ENCODE assay signal across 13 cellular contexts in the genomic region with DNA sequence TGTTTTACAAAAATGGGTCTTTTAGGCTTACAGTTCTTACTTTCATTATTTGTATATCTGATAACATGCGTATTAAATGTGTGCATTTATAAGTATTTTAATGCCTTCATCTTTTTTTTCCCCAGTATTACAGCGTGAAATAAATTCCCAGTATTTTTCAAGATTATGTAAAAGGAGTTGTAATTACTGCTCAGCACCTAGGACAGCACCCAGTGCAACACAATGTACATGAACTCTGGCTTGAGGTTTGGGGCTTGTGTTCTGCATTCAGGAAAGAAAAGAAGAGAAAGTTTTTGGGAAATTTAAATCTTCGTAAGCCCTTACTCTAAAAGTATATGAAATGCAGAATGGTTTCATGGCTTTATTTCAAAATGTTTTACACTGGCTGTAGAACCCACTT. TPM values are rescaled to one million over a fixed set of nuclear protein-coding genes. Genes with fewer than 3 reads are reported as not detected.
DNase-seq lines count a peak whose midpoint lies in the region; ATAC-seq, FAIRE-seq and TF ChIP-seq lines count a peak whose summit lies in the region.
"Had no signal": no experiment of that assay in that cellular context is flagged by ENCODE, and none has a peak within 500 bp of the region (broad histone marks: within the 10 kb centered on the region; RNA-seq: fewer than 3 reads in every experiment).

No MANE protein-coding gene starts in this region.

- no peak for TF ChIP-seq POLR2A in H54 (IDR thresholded peaks at IDR 0.05; ENCODE audit: low read depth, low read length)

- H2AK5ac ChIP-seq in mesenchymal stem cell (ENCODE audit: low read length, severe bottlenecking), result no peak overlapping the region

- WGBS in mesenchymal stem cell, result 100% methylated on average over 1 of the region's 3 CpGs

- H3K27ac ChIP-seq in mesenchymal stem cell (ENCODE audit: low read length, poor library complexity, severe bottlenecking) (no peak overlapping the region), caudate nucleus (ENCODE audit: low read depth, low read length) (no peak overlapping the region)
- H3K27ac ChIP-seq: SJSA1 had no signal

- no peak overlapping the region for H2BK15ac ChIP-seq in mesenchymal stem cell (ENCODE audit: low read depth, poor library complexity, severe bottlenecking)

- no peak overlapping the region for H3K4me3 ChIP-seq in mesenchymal stem cell (ENCODE audit: insufficient read depth in 1 of 2, low read depth in 1 of 2, low read length in 2 of 2)
- H3K4me3 ChIP-seq: SJSA1 had no signal

- no peak overlapping the region for H3K9ac ChIP-seq in mesenchymal stem cell (ENCODE audit: low read length)

- H3K23ac ChIP-seq in mesenchymal stem cell (ENCODE audit: low read length in 2 of 2), result no peak overlapping the region

- peak; percentile 23 for FAIRE-seq in H54 (lab: Jason Lieb, UNC)
- FAIRE-seq: small intestine had no signal

- no peak overlapping the region for H2BK120ac ChIP-seq in mesenchymal stem cell (ENCODE audit: low read depth, low read length)

- H3K4me2 ChIP-seq in mesenchymal stem cell (ENCODE audit: low read length, poor library complexity, severe bottlenecking), result no peak overlapping the region

- H2BK12ac ChIP-seq in mesenchymal stem cell (ENCODE audit: low read length in 2 of 2), result no peak overlapping the region

- no peaks in the 10 kb centered on the region for H3K27me3 ChIP-seq in mesenchymal stem cell (ENCODE audit: control insufficient read depth in 1 of 2, insufficient read depth in 1 of 2, low read length in 2 of 2)
- H3K27me3 ChIP-seq: SJSA1 had no signal

- H4K8ac ChIP-seq in mesenchymal stem cell (ENCODE audit: low read length), result no peak overlapping the region

- no peak overlapping the region for H2AFZ ChIP-seq in mesenchymal stem cell (ENCODE audit: low read depth, low read length)

- H2BK5ac ChIP-seq in mesenchymal stem cell (ENCODE audit: low read depth, low read length, poor library complexity, severe bottlenecking), result no peak overlapping the region

- H3K4me1 ChIP-seq in mesenchymal stem cell (ENCODE audit: control insufficient read depth, insufficient read depth, low read depth, low read length), result no peaks in the 10 kb centered on the region
- H3K4me1 ChIP-seq: SJSA1 had no signal

- no peak overlapping the region for H4K91ac ChIP-seq in mesenchymal stem cell (ENCODE audit: low read length)

- peaks cover 17% of the 10 kb centered on the region for H3K79me1 ChIP-seq in mesenchymal stem cell (replicated peaks; ENCODE audit: low read length, poor library complexity, severe bottlenecking)

- H3K36me3 ChIP-seq in mesenchymal stem cell (ENCODE audit: control insufficient read depth in 1 of 2, insufficient read depth in 2 of 2, low read depth in 1 of 2, low read length in 2 of 2), result peaks cover 11 to 59% of the 10 kb centered on the region in 2 experiments

- no peak overlapping the region for H3K14ac ChIP-seq in mesenchymal stem cell (ENCODE audit: low read length in 2 of 2)

- no peak overlapping the region for H3K4ac ChIP-seq in mesenchymal stem cell (ENCODE audit: low read depth in 1 of 2, low read length in 2 of 2)

- ATAC-seq in GM21360 (IDR thresholded peaks at IDR 0.05; ENCODE audit: unreplicated experiment) (no peak), GM21423 (IDR thresholded peaks at IDR 0.05; ENCODE audit: unreplicated experiment) (no peak)
- ATAC-seq: natural killer cell had no signal

- no peak overlapping the region for H3K18ac ChIP-seq in mesenchymal stem cell (ENCODE audit: low read depth in 1 of 2, low read length in 2 of 2)

- no peaks in the 10 kb centered on the region for H3K9me3 ChIP-seq in mesenchymal stem cell (ENCODE audit: control insufficient read depth, low read length)
- H3K9me3 ChIP-seq: SJSA1 had no signal

- DNase-seq in H54 (ENCODE audit: insufficient read length, low spot score) (no peak), NAMALWA (ENCODE audit: low spot score) (peak; percentile 16), dermis blood vessel endothelial cell (peak; percentile 62), mesenchymal stem cell (peak; percentile 43), caudate nucleus (lab: John Stamatoyannopoulos, UW) (no peak)
- DNase-seq: activated CD4-positive, alpha-beta T cell treated with anti-CD3 and anti-CD28 coated beads, Interleukin-2, amount 10 ng/mL, durations not matched to agents 24 days and 14 days; effector CD4-positive, alpha-beta T cell; natural killer cell; NCI-H446; small intestine had no signal

RNA-seq across cellular contexts. Expression of a gene that starts 16.7 kb away (rescaled TPM):
- 128 and 163 TPM in 2 replicates for total RNA-seq in dermis blood vessel endothelial cell
- 52.8 TPM for polyA plus RNA-seq in mesenchymal stem cell (2013, experiment 1 of 2)
- polyA plus RNA-seq in mesenchymal stem cell (2013, experiment 2 of 2), result 51.0 TPM

Comparison
In these comparisons a context has a peak if more than half of its experiments do, and no peak if none do; other contexts are left out.
1. DNase-seq: peak in NAMALWA (single experiment), dermis blood vessel endothelial cell (single experiment) and mesenchymal stem cell (single experiment); none in H54 (single experiment) and caudate nucleus (0 of 61).